Comparison of ENCODE assay signal across 8 cellular contexts in genomic region chr10:101043356-101043707, GRCh38. TPM values are rescaled to one million over a fixed set of nuclear protein-coding genes. Genes with fewer than 3 reads are reported as not detected.
DNase-seq lines count a peak whose midpoint lies in the region; ATAC-seq and TF ChIP-seq lines count a peak whose summit lies in the region.

No MANE protein-coding gene starts in this region.

- peaks cover under 1% of the 10 kb centered on the region; the same call in 1 of the 2 replicates for H3K36me3 ChIP-seq in GM23248 (ENCODE audit: low read depth)
- H3K36me3 ChIP-seq in PC-9 (ENCODE audit: low read depth), result no peaks in the 10 kb centered on the region
- H3K36me3 ChIP-seq in psoas muscle (ENCODE audit: insufficient read depth in 1 of 2, low read depth in 1 of 2), result no peaks in the 10 kb centered on the region

- H3K27ac ChIP-seq in GM23248 (peak overlapping the region; percentile 95), PC-9 (peak overlapping the region; percentile 79), psoas muscle (peak overlapping the region; percentile 76)

- CTCF ChIA-PET in PC-9 (lab: Charles Lee), result interaction anchor here (0.5 to 1.6 kb wide), 6 partner anchors 9 to 99 kb away, joined by 3 to 9 read pairs (median 4); no protein-coding TSS in a partner anchor

- H3K4me3 ChIP-seq in GM23248 (peak overlapping the region; percentile 87), PC-9 (peak overlapping the region; percentile 64), epithelial cell of esophagus (ENCODE audit: low read length) (peak overlapping the region; percentile 68), psoas muscle (peak overlapping the region; percentile 71)

- 2 to 9% methylated on average over 3 of the region's 3 CpGs for WGBS in GM23248 (ENCODE audit: low coverage in 1 of 2, low lambda C conversion rate in 2 of 2, missing lambda C conversion rate in 2 of 2), 2 experiments
- WGBS in psoas muscle, 3 donors, result 27 to 39% (median 29%) methylated on average over 3 of the region's 3 CpGs

- ATAC-seq in psoas muscle, result no peak
- no peak for ATAC-seq in GM19395 (IDR thresholded peaks at IDR 0.05; ENCODE audit: unreplicated experiment)
- ATAC-seq in GM18858 (IDR thresholded peaks at IDR 0.05; ENCODE audit: unreplicated experiment), result no peak
- no peak for ATAC-seq in HG02642 (IDR thresholded peaks at IDR 0.05; ENCODE audit: poor library complexity, unreplicated experiment)

- peak overlapping the region; percentile 100 for H3K4me2 ChIP-seq in GM23248 (ENCODE audit: unreplicated experiment)
- H3K4me2 ChIP-seq in PC-9, result peak overlapping the region; percentile 80

- H3K27me3 ChIP-seq in GM23248 (replicated peaks; ENCODE audit: insufficient read depth) (peaks cover 5% of the 10 kb centered on the region), PC-9 (ENCODE audit: insufficient read depth, low read depth) (no peaks in the 10 kb centered on the region), psoas muscle (ENCODE audit: insufficient read depth in 3 of 3, low read length in 2 of 3) (peaks cover 0 to 22% (median 3%) of the 10 kb centered on the region in 3 donors)

- POLR2A ChIA-PET in PC-9 (lab: Charles Lee; ENCODE audit: unreplicated experiment), result interaction anchor here (0.5 to 1.1 kb wide), 4 partner anchors 11 to 56 kb away, joined by 3 to 11 read pairs (median 4); partner anchors contain the start of genes KAZALD1, MRPL43 and TWNK

- no peaks in the 10 kb centered on the region for H3K9me3 ChIP-seq in GM23248 (ENCODE audit: low read depth)
- H3K9me3 ChIP-seq in PC-9 (ENCODE audit: insufficient read depth, low read depth), result no peaks in the 10 kb centered on the region
- no peaks in the 10 kb centered on the region for H3K9me3 ChIP-seq in psoas muscle

- TSS peak; percentile 94 for BruUV-seq in PC-9 (replicated peaks; lab: Mats Ljungman, UMichigan)

- H3F3A ChIP-seq in GM23248 (ENCODE audit: insufficient read depth), result peaks cover 35% of the 10 kb centered on the region
- H3F3A ChIP-seq in PC-9 (ENCODE audit: insufficient read depth, low read depth), result peaks cover 9% of the 10 kb centered on the region

- H3K9ac ChIP-seq in GM23248, result peak overlapping the region; percentile 93

- DNase-seq in GM23248, result peak; percentile 46
- DNase-seq in PC-9, result no peak
- DNase-seq in epithelial cell of esophagus (ENCODE audit: low read depth), result no peak
- no peak for DNase-seq in psoas muscle
- no peak for DNase-seq in kidney glomerular epithelial cell (lab: John Stamatoyannopoulos, UW)

- H3K9me2 ChIP-seq in GM23248 (ENCODE audit: insufficient read depth) (no peaks in the 10 kb centered on the region), PC-9 (ENCODE audit: insufficient read depth) (no peaks in the 10 kb centered on the region)

- in situ Hi-C loops in GM23248 (cut with MboI), result no loop called here

- H4K20me1 ChIP-seq in GM23248 (ENCODE audit: insufficient read depth) (no peaks in the 10 kb centered on the region), PC-9 (ENCODE audit: insufficient read depth) (no peaks in the 10 kb centered on the region)

- H3K4me1 ChIP-seq in GM23248 (ENCODE audit: insufficient read depth), result peaks cover 13% of the 10 kb centered on the region
- peaks cover 21% of the 10 kb centered on the region for H3K4me1 ChIP-seq in PC-9 (replicated peaks; ENCODE audit: insufficient read depth)
- peaks cover 10% of the 10 kb centered on the region for H3K4me1 ChIP-seq in psoas muscle

- H2AFZ ChIP-seq in GM23248, result peak overlapping the region; percentile 99
- peak overlapping the region; percentile 84 for H2AFZ ChIP-seq in PC-9

- intact Hi-C loops in PC-9 (cut with micrococcal nuclease; ENCODE audit: unreplicated experiment), result loop anchor here (10.0 kb wide), 1 partner anchor 531 kb away; no protein-coding TSS in a partner anchor
- intact Hi-C loops in psoas muscle (cut with DNase I), result loop anchor here (2.0 kb wide), 1 partner anchor 17 kb away; the partner anchor contains the start of gene KAZALD1 (in 2 of the 2)

- no peak for TF ChIP-seq CTCF in PC-9 (conservative IDR thresholded peaks at IDR 0.05)
- TF ChIP-seq CTCF in epithelial cell of esophagus (IDR thresholded peaks at IDR 0.05; ENCODE audit: insufficient read depth, low read depth, low read length, missing control alignments), result no peak
- TF ChIP-seq CTCF in psoas muscle (IDR thresholded peaks at IDR 0.05), result no peak

- H3K79me2 ChIP-seq in GM23248 (ENCODE audit: insufficient read depth), result no peaks in the 10 kb centered on the region
- no peaks in the 10 kb centered on the region for H3K79me2 ChIP-seq in PC-9 (ENCODE audit: low read depth)

RNA-seq across cellular contexts. Expression of gene SFXN3, which starts 12.3 kb away (rescaled TPM):
- total RNA-seq in GM23248 (2014; rRNA removed; shearing (Covaris generic)), result 79.8 and 103 TPM in 2 replicates
- polyA plus RNA-seq in GM23248 (2016; fragmentation: Nextera tagmentation; extraction: Ambion mirVana) (58.8 and 61.7 TPM in 2 replicates), psoas muscle (1 to 10 TPM; 3.2 to 6.1 (median 4.9) TPM)
- total RNA-seq in PC-9 (2021) (30.6 and 35.2 TPM in 2 replicates), psoas muscle (1 to 10 TPM; 4.4 to 7.0 (median 4.9) TPM)

RNA-seq across cellular contexts. Expression of gene PDZD7, which starts 12.4 kb away (rescaled TPM):
- 0.54 TPM in 1 of 2 replicates, not detected in the other for total RNA-seq in GM23248 (2014; rRNA removed; shearing (Covaris generic))
- polyA plus RNA-seq in GM23248 (2016; fragmentation: Nextera tagmentation; extraction: Ambion mirVana), result 1.1 and 1.8 TPM in 2 replicates
- 2.3 and 2.8 TPM in 2 replicates for total RNA-seq in PC-9 (2021)
- total RNA-seq in psoas muscle, result under 1 TPM in 2 of 4 donors, not detected in 2; 0.08 to 0.54 TPM
- under 1 TPM; 0.04 to 0.30 (median 0.06) TPM for polyA plus RNA-seq in psoas muscle

RNA-seq across cellular contexts. Expression of gene KAZALD1, which starts 18.5 kb away (rescaled TPM):
- total RNA-seq in GM23248 (2014; rRNA removed; shearing (Covaris generic)), result 42.6 and 62.6 TPM in 2 replicates
- 34.1 and 34.4 TPM in 2 replicates for polyA plus RNA-seq in GM23248 (2016; fragmentation: Nextera tagmentation; extraction: Ambion mirVana)
- 19.7 and 21.2 TPM in 2 replicates for total RNA-seq in PC-9 (2021)
- 10 to 100 TPM in 1 of 4 donors, 1 to 10 TPM in 3; 1.5 to 10.7 (median 5.2) TPM for total RNA-seq in psoas muscle
- polyA plus RNA-seq in psoas muscle, result 1 to 10 TPM; 1.9 to 3.1 (median 3.0) TPM

RNA-seq across cellular contexts. Expression of gene LZTS2, which starts 43.7 kb away (rescaled TPM):
- total RNA-seq in GM23248 (2014; rRNA removed; shearing (Covaris generic)), result 95.2 and 113 TPM in 2 replicates
- 51.1 and 54.8 TPM in 2 replicates for polyA plus RNA-seq in GM23248 (2016; fragmentation: Nextera tagmentation; extraction: Ambion mirVana)
- 32.5 and 39.5 TPM in 2 replicates for total RNA-seq in PC-9 (2021)
- 10 to 100 TPM; 20.1 to 66.0 (median 28.7) TPM for total RNA-seq in psoas muscle
- 10 to 100 TPM; 19.0 to 24.6 (median 20.0) TPM for polyA plus RNA-seq in psoas muscle

RNA-seq across cellular contexts. Expression of gene TWNK, which starts 56.0 kb away (rescaled TPM):
- total RNA-seq in GM23248 (2014; rRNA removed; shearing (Covaris generic)), result 3.4 and 4.4 TPM in 2 replicates
- 3.6 and 4.4 TPM in 2 replicates for polyA plus RNA-seq in GM23248 (2016; fragmentation: Nextera tagmentation; extraction: Ambion mirVana)
- 7.5 and 7.9 TPM in 2 replicates for total RNA-seq in PC-9 (2021)
- total RNA-seq in psoas muscle, result 10 to 100 TPM; 11.0 to 29.0 (median 19.5) TPM
- polyA plus RNA-seq in psoas muscle, result 10 to 100 TPM; 14.7 to 23.8 (median 22.6) TPM
